ENCODE assay signal across 3 cellular contexts in genomic region chr1:16334655-16335340, GRCh38.
TF ChIP-seq lines count a peak whose summit lies in the region.

No MANE protein-coding gene starts in this region.

TF ChIP-seq in IMR-90, 13 proteins besides CTCF, POLR2A, EP300 and RAD21:
- no peak for TF ChIP-seq FOS (IDR thresholded peaks at IDR 0.05; ENCODE audit: low read depth, low read length)

TF ChIP-seq in K562, 482 proteins besides CTCF, POLR2A, EP300 and RAD21:
- TF ChIP-seq ATF3 (IDR thresholded peaks at IDR 0.05) (peak; percentile 59), ATF3 (CRISPR knock-in tag; conservative IDR thresholded peaks at IDR 0.05) (no peak), SAP30 (IDR thresholded peaks at IDR 0.05; ENCODE audit: borderline replicate concordance, insufficient read depth, low read depth, low read length, poor library complexity, severe bottlenecking) (no peak), ZNF384 (IDR thresholded peaks at IDR 0.05; ENCODE audit: low read depth, low read length) (0 out of 2 replicates have a peak, but pooled peaks have one; percentile 41), PCBP1 (IDR thresholded peaks at IDR 0.05; ENCODE audit: low read depth, low read length, poor library complexity, severe bottlenecking) (no peak), JUND (IDR thresholded peaks at IDR 0.05; ENCODE audit: borderline replicate concordance, low read depth, low read length) (peak; percentile 3; the same call in 1 of the 2 replicates), JUND (tag; IDR thresholded peaks at IDR 0.05; ENCODE audit: borderline replicate concordance, low read depth, low read length) (no peak)

TF ChIP-seq in HepG2, 621 proteins besides CTCF, POLR2A, EP300 and RAD21:
- 0 out of 2 replicates have a peak, but pooled peaks have one; percentile 37 for TF ChIP-seq FOXA1 (IDR thresholded peaks at IDR 0.05)
- no peak for TF ChIP-seq FOXA1 (CRISPR knock-in tag; IDR thresholded peaks at IDR 0.05)
- no peak for TF ChIP-seq IKZF4 (CRISPR knock-in tag; IDR thresholded peaks at IDR 0.05; ENCODE audit: borderline replicate concordance, low read depth, not compliant biosample characterization)
- 0 out of 2 replicates have a peak, but pooled peaks have one; percentile 17 for TF ChIP-seq ELF3 (CRISPR knock-in tag; IDR thresholded peaks at IDR 0.05)
TF ChIP-seq in HepG2: peak in this region for 2.
